11 cellular contexts compared by ENCODE assay signal in genomic region chr6:53151676-53152075, GRCh38. TPM values are rescaled to one million over a fixed set of nuclear protein-coding genes. Genes with fewer than 3 reads are reported as not detected.
DNase-seq lines count a peak whose midpoint lies in the region; ATAC-seq and TF ChIP-seq lines count a peak whose summit lies in the region.
"Had no signal": no experiment of that assay in that cellular context is flagged by ENCODE, and none has a peak within 500 bp of the region (broad histone marks: within the 10 kb centered on the region; RNA-seq: fewer than 3 reads in every experiment).

No MANE protein-coding gene starts in this region.

- no peak overlapping the region for H3K27ac ChIP-seq in Panc1 (ENCODE audit: low read length)
- no peak overlapping the region for H3K27ac ChIP-seq in CD8-positive, alpha-beta T cell (ENCODE audit: low read depth, low read length)
- no peak overlapping the region for H3K27ac ChIP-seq in ovary
- H3K27ac ChIP-seq: VCaP had no signal

- H3K9me3 Mint-ChIP-seq in CD8-positive, alpha-beta T cell: no peaks in the 10 kb centered on the region

- peak; percentile 40; the same call in 1 of the 2 replicates for TF ChIP-seq CTCF in Panc1 (IDR thresholded peaks at IDR 0.05)
- no peak for TF ChIP-seq CTCF in CD8-positive, alpha-beta T cell (IDR thresholded peaks at IDR 0.05)
- TF ChIP-seq CTCF in ovary (IDR thresholded peaks at IDR 0.05): no peak

- no peaks in the 10 kb centered on the region for H3K9me3 ChIP-seq in Panc1 (ENCODE audit: control insufficient read depth, insufficient read depth, low read depth, low read length)
- H3K9me3 ChIP-seq in CD8-positive, alpha-beta T cell (ENCODE audit: low read length): no peaks in the 10 kb centered on the region
- no peaks in the 10 kb centered on the region for H3K9me3 ChIP-seq in ovary

- H3K4me3 Mint-ChIP-seq in CD8-positive, alpha-beta T cell: no peak overlapping the region

- POLR2A ChIA-PET in Panc1 (lab: Charles Lee): no interaction called here
- POLR2A ChIA-PET in CD8-positive, alpha-beta T cell (lab: Charles Lee): no interaction called here

- CTCF ChIA-PET in Panc1 (lab: Charles Lee): no interaction called here
- CTCF ChIA-PET in CD8-positive, alpha-beta T cell (lab: Charles Lee): interaction anchor here (1.2 kb wide), 1 partner anchor 333 kb away, joined by 3 read pairs; no protein-coding TSS in a partner anchor

- no peak for TF ChIP-seq POLR2A in ovary (IDR thresholded peaks at IDR 0.05)

- peaks cover 9% of the 10 kb centered on the region for H3K27me3 Mint-ChIP-seq in CD8-positive, alpha-beta T cell (ENCODE audit: low read depth)

- no TSS peak for BruUV-seq in Panc1 (replicated peaks; lab: Mats Ljungman, UMichigan)

- H3K4me1 Mint-ChIP-seq in CD8-positive, alpha-beta T cell (ENCODE audit: low read depth): no peaks in the 10 kb centered on the region

- H3K4me1 ChIP-seq in Panc1 (ENCODE audit: control insufficient read depth, insufficient read depth, low read length): no peaks in the 10 kb centered on the region
- no peaks in the 10 kb centered on the region for H3K4me1 ChIP-seq in CD8-positive, alpha-beta T cell (ENCODE audit: insufficient read depth, low read length)
- no peaks in the 10 kb centered on the region for H3K4me1 ChIP-seq in ovary (ENCODE audit: insufficient read depth)

- H3K36me3 ChIP-seq in Panc1 (ENCODE audit: control insufficient read depth, insufficient read depth, low read length) (no peaks in the 10 kb centered on the region), ovary (no peaks in the 10 kb centered on the region)
- no peaks in the 10 kb centered on the region for H3K36me3 ChIP-seq in CD8-positive, alpha-beta T cell (ENCODE audit: insufficient read depth, low read length)

- peak; percentile 66 for ATAC-seq in GM21529 (IDR thresholded peaks at IDR 0.05; ENCODE audit: unreplicated experiment)
- ATAC-seq in Panc1: no peak
- no peak for ATAC-seq in CD8-positive, alpha-beta T cell
- ATAC-seq: right cardiac atrium had no signal

- TF ChIP-seq EP300 in ovary (IDR thresholded peaks at IDR 0.05): no peak

- H3K27ac Mint-ChIP-seq in CD8-positive, alpha-beta T cell: no peak overlapping the region

- WGBS in ovary, 3 donors: 32 to 41% (median 33%) methylated on average over 3 of the region's 3 CpGs

- intact Hi-C loops in Panc1 (cut with micrococcal nuclease; ENCODE audit: unreplicated experiment): no loop called here
- intact Hi-C loops in CD8-positive, alpha-beta T cell (cut with DNase I, micrococcal nuclease): no loop called here
- intact Hi-C loops in head of caudate nucleus (cut with DNase I): no loop called here
- intact Hi-C loops in ovary (cut with DNase I): no loop called here

- H3K36me3 Mint-ChIP-seq in CD8-positive, alpha-beta T cell: no peaks in the 10 kb centered on the region

- in situ Hi-C loops in Panc1 (cut with HindIII; ENCODE audit: low pct_unique_long_range_greater_than_20kb, low sequenced_read_pairs): no loop called here

- H3K27me3 ChIP-seq in Panc1 (ENCODE audit: control insufficient read depth, insufficient read depth, low read length) (no peaks in the 10 kb centered on the region; the same call in 1 of the 2 replicates), ovary (no peaks in the 10 kb centered on the region)
- no peaks in the 10 kb centered on the region for H3K27me3 ChIP-seq in CD8-positive, alpha-beta T cell (ENCODE audit: insufficient read depth, low read length)

- peak; percentile 1 for DNase-seq in DMS53 treated with DMSO at 0.1 percent for 48 hours (lab: John Stamatoyannopoulos, UW; ENCODE audit: unreplicated experiment)
- no peak for DNase-seq in Panc1 (ENCODE audit: low read depth, low spot score)
- peak; percentile 14 for DNase-seq in germinal center (ENCODE audit: low spot score)
- DNase-seq in NOMO-1 (lab: John Stamatoyannopoulos, UW; ENCODE audit: unreplicated experiment in 2 of 2): no peak
- no peak for DNase-seq in CD8-positive, alpha-beta T cell
- no peak for DNase-seq in head of caudate nucleus
- no peak for DNase-seq in ovary
- DNase-seq: NCI-H2029, right cardiac atrium had no signal

- no peak overlapping the region for H3K4me3 ChIP-seq in Panc1 (ENCODE audit: low read depth in 2 of 2, low read length in 2 of 2)
- no peak overlapping the region for H3K4me3 ChIP-seq in CD8-positive, alpha-beta T cell (ENCODE audit: low read depth, low read length)
- no peak overlapping the region for H3K4me3 ChIP-seq in ovary

RNA-seq across cellular contexts. Expression of gene GCM1, which starts 3.0 kb away (rescaled TPM):
- not detected for total RNA-seq in Panc1 (2021; ENCODE audit: unreplicated experiment)
- not detected for polyA plus RNA-seq in Panc1 (2012; ENCODE audit: insufficient read length)
- total RNA-seq in CD8-positive, alpha-beta T cell: under 1 TPM; 0.11 TPM
- total RNA-seq in ovary: not detected
- polyA plus RNA-seq in ovary: not detected
- total RNA-seq: right cardiac atrium had no signal
- polyA plus RNA-seq: right cardiac atrium had no signal

Comparison
In these comparisons a context has a peak if more than half of its experiments do, and no peak if none do; other contexts are left out.
1. DNase-seq: peak in DMS53 treated with DMSO at 0.1 percent for 48 hours (single experiment) and germinal center (single experiment); none in Panc1 (single experiment), NOMO-1 (0 of 2), CD8-positive, alpha-beta T cell (0 of 7), head of caudate nucleus (0 of 42) and ovary (0 of 5).